ENCODE assay signal across 11 cellular contexts in genomic region chr3:179956416-179956830, GRCh38.
DNase-seq lines count a peak whose midpoint lies in the region; ATAC-seq and TF ChIP-seq lines count a peak whose summit lies in the region.
"Had no signal": no experiment of that assay in that cellular context is flagged by ENCODE, and none has a peak within 500 bp of the region (broad histone marks: within the 10 kb centered on the region; RNA-seq: fewer than 3 reads in every experiment).

No MANE protein-coding gene starts in this region.

- intact Hi-C loops in CD4-positive, alpha-beta T cell (cut with DNase I, micrococcal nuclease), result no loop called here

- no peak overlapping the region for H3K4me3 Mint-ChIP-seq in CD4-positive, alpha-beta T cell
- no peak overlapping the region for H3K4me3 Mint-ChIP-seq in GM23338
- H3K4me3 Mint-ChIP-seq: brain had no signal

- no peak overlapping the region for H3K4me2 ChIP-seq in GM23338

- peak; percentile 35 for DNase-seq in astrocyte of the cerebellum (ENCODE audit: low read depth)
- DNase-seq in NCI-H187 (lab: John Stamatoyannopoulos, UW), result no peak
- no peak for DNase-seq in CD4-positive, alpha-beta T cell
- DNase-seq in putamen (ENCODE audit: low spot score), result no peak
- DNase-seq in GM23338 (ENCODE audit: low spot score), result no peak
- DNase-seq: Peyer's patch; stimulated activated CD4-positive, alpha-beta T cell treated with anti-CD3 and anti-CD28 coated beads, Interleukin-12 subunit alpha, Interleukin-12 subunit beta, amount 100 ng/mL, for 4 hours had no signal

- H3K4me3 ChIP-seq in astrocyte of the cerebellum (ENCODE audit: low read depth, low read length) (no peak overlapping the region), GM23338 (no peak overlapping the region)
- H3K4me3 ChIP-seq: Peyer's patch had no signal

- in situ Hi-C loops in astrocyte of the cerebellum (cut with HindIII; ENCODE audit: low sequenced_read_pairs), result no loop called here

- H3K4me1 Mint-ChIP-seq in CD4-positive, alpha-beta T cell (ENCODE audit: low read depth), result no peaks in the 10 kb centered on the region
- H3K4me1 Mint-ChIP-seq in GM23338, result peaks cover 3% of the 10 kb centered on the region; the same call in 2 of the 3 replicates

- H3K27ac Mint-ChIP-seq in CD4-positive, alpha-beta T cell, result no peak overlapping the region
- no peak overlapping the region for H3K27ac Mint-ChIP-seq in GM23338

- H3K27me3 ChIP-seq in CD4-positive, alpha-beta T cell (ENCODE audit: control insufficient read depth, insufficient read depth, low read length), result no peaks in the 10 kb centered on the region
- no peaks in the 10 kb centered on the region for H3K27me3 ChIP-seq in GM23338 (ENCODE audit: insufficient read depth)
- H3K27me3 ChIP-seq: Peyer's patch had no signal

- H3K27me3 Mint-ChIP-seq in CD4-positive, alpha-beta T cell, result peaks cover 39% of the 10 kb centered on the region
- H3K27me3 Mint-ChIP-seq in GM23338 (ENCODE audit: insufficient read depth, low read depth, poor library complexity), result peaks cover 6% of the 10 kb centered on the region

- peak; percentile 91 for ATAC-seq in GM18867 (IDR thresholded peaks at IDR 0.05; ENCODE audit: unreplicated experiment)
- peak; percentile 84 for ATAC-seq in GM21786 (IDR thresholded peaks at IDR 0.05; ENCODE audit: unreplicated experiment)
- peak; percentile 83 for ATAC-seq in HG03575 (IDR thresholded peaks at IDR 0.05; ENCODE audit: extremely low read depth, insufficient number of reproducible peaks, low FRiP score, unreplicated experiment)
- ATAC-seq in CD4-positive, alpha-beta T cell (ENCODE audit: poor library complexity), result no peak
- ATAC-seq in GM23338, result no peak

- H3K27ac ChIP-seq in CD4-positive, alpha-beta T cell (ENCODE audit: low read depth, low read length), result no peak overlapping the region
- H3K27ac ChIP-seq in GM23338 (ENCODE audit: low read depth), result no peak overlapping the region
- H3K27ac ChIP-seq: Peyer's patch had no signal

- 0 out of 2 replicates have a peak, but pooled peaks cover 3% of the 10 kb centered on the region for H3K4me1 ChIP-seq in GM23338 (ENCODE audit: insufficient read depth)
- H3K4me1 ChIP-seq: Peyer's patch had no signal

- no peaks in the 10 kb centered on the region for H4K20me1 ChIP-seq in GM23338 (replicated peaks; ENCODE audit: insufficient read depth)

- POLR2A ChIA-PET in CD4-positive, alpha-beta T cell (lab: Charles Lee), result no interaction called here

- H3K9me3 Mint-ChIP-seq in CD4-positive, alpha-beta T cell, result no peaks in the 10 kb centered on the region
- H3K9me3 Mint-ChIP-seq in GM23338, result no peaks in the 10 kb centered on the region; the same call in 2 of the 3 replicates

- no peaks in the 10 kb centered on the region for H3K36me3 ChIP-seq in GM23338 (ENCODE audit: insufficient read depth)
- H3K36me3 ChIP-seq: Peyer's patch had no signal

- no peaks in the 10 kb centered on the region for H3K9me2 ChIP-seq in GM23338 (ENCODE audit: insufficient read depth)

- no peaks in the 10 kb centered on the region for H3K36me3 Mint-ChIP-seq in CD4-positive, alpha-beta T cell (ENCODE audit: low read depth)
- H3K36me3 Mint-ChIP-seq in GM23338 (ENCODE audit: low read depth), result no peaks in the 10 kb centered on the region; the same call in 2 of the 3 replicates
- H3K36me3 Mint-ChIP-seq: brain had no signal

- H3F3A ChIP-seq in GM23338 (replicated peaks; ENCODE audit: low read depth), result no peaks in the 10 kb centered on the region

- no peak overlapping the region for H2AFZ ChIP-seq in GM23338

- H3K9me3 ChIP-seq in CD4-positive, alpha-beta T cell (ENCODE audit: control insufficient read depth, low read length), result no peaks in the 10 kb centered on the region
- H3K9me3 ChIP-seq: Peyer's patch had no signal

- no peak for TF ChIP-seq CTCF in astrocyte of the cerebellum (IDR thresholded peaks at IDR 0.05; ENCODE audit: low read depth, low read length, missing control alignments)
- TF ChIP-seq CTCF in CD4-positive, alpha-beta T cell (IDR thresholded peaks at IDR 0.05), result no peak
- no peak for TF ChIP-seq CTCF in GM23338 (conservative IDR thresholded peaks at IDR 0.05; ENCODE audit: low read depth in 2 of 2)

- no peaks in the 10 kb centered on the region for H3K79me2 ChIP-seq in GM23338 (replicated peaks; ENCODE audit: insufficient read depth)

- CTCF ChIA-PET in CD4-positive, alpha-beta T cell (lab: Charles Lee), result no interaction called here

TF ChIP-seq in GM23338, 12 proteins besides CTCF, POLR2A, EP300 and RAD21:
- TF ChIP-seq POLR2AphosphoS5 (IDR thresholded peaks at IDR 0.05; ENCODE audit: low read depth) (no peak), ETS1 (IDR thresholded peaks at IDR 0.05) (no peak), EZH2 (IDR thresholded peaks at IDR 0.05; ENCODE audit: low read depth, unreplicated experiment) (no peak), REST (IDR thresholded peaks at IDR 0.05; ENCODE audit: unreplicated experiment) (no peak), NANOG (IDR thresholded peaks at IDR 0.05; ENCODE audit: borderline replicate concordance) (no peak), JUNB (IDR thresholded peaks at IDR 0.05; ENCODE audit: unreplicated experiment) (no peak), CREB1 (CRISPR knock-in tag; IDR thresholded peaks at IDR 0.05; ENCODE audit: low read depth) (no peak), EZH2phosphoT487 (IDR thresholded peaks at IDR 0.05; ENCODE audit: unreplicated experiment) (no peak), ZNF331 (CRISPR knock-in tag; IDR thresholded peaks at IDR 0.05; ENCODE audit: low read depth) (no peak), ZNF114 (CRISPR knock-in tag; IDR thresholded peaks at IDR 0.05) (no peak), STAT1 (IDR thresholded peaks at IDR 0.05; ENCODE audit: unreplicated experiment) (no peak)

Comparison
In these comparisons a context has a peak if more than half of its experiments do, and no peak if none do; other contexts are left out.
1. ATAC-seq: peak in GM18867 (single experiment), GM21786 (single experiment) and HG03575 (single experiment); none in CD4-positive, alpha-beta T cell (single experiment) and GM23338 (single experiment).